In genomic region chr18:70419526-70419925, GRCh38 we compare ENCODE assay signal across 14 cellular contexts.
DNase-seq lines count a peak whose midpoint lies in the region; ATAC-seq and TF ChIP-seq lines count a peak whose summit lies in the region.
"Had no signal": no experiment of that assay in that cellular context is flagged by ENCODE, and none has a peak within 500 bp of the region (broad histone marks: within the 10 kb centered on the region; RNA-seq: fewer than 3 reads in every experiment).

No MANE protein-coding gene starts in this region.

- H3K4me1 ChIP-seq in KMS-11 (ENCODE audit: low read depth, poor library complexity, severe bottlenecking) = peaks cover 43% of the 10 kb centered on the region
- H3K4me1 ChIP-seq in prostate gland (replicated peaks) = no peaks in the 10 kb centered on the region

- DNase-seq in AG09309 (ENCODE audit: low read depth) (peak; percentile 66), astrocyte of the hippocampus (ENCODE audit: low read depth, low spot score) (peak; percentile 66), kidney glomerular epithelial cell (lab: John Stamatoyannopoulos, UW) (peak; percentile 18), CD1c-positive myeloid dendritic cell (ENCODE audit: extremely low spot score) (no peak), prostate gland (ENCODE audit: low spot score) (no peak)
- DNase-seq in activated naive CD4-positive, alpha-beta T cell (lab: John Stamatoyannopoulos, UW) = no peak
- DNase-seq: activated CD4-positive, alpha-beta T cell treated with anti-CD3 and anti-CD28 coated beads, Interleukin-2, amount 50 U/mL, for 1 hour; activated T-cell treated with anti-CD3 and anti-CD28 coated beads, Interleukin-2, amount 50 U/mL, for 72 hours; ovary; thyroid gland had no signal

- H3K27ac ChIP-seq in KMS-11 (peak overlapping the region; percentile 5; the same call in 1 of the 2 replicates), prostate gland (no peak overlapping the region)
- H3K27ac ChIP-seq: adrenal gland, foreskin keratinocyte, ovary, thyroid gland had no signal

- WGBS in prostate gland = 67% methylated on average over 3 of the region's 3 CpGs

- no peaks in the 10 kb centered on the region for H3K79me2 ChIP-seq in KMS-11 (ENCODE audit: insufficient read depth, low read depth)

- H3K9ac ChIP-seq in KMS-11 = no peak overlapping the region

- H3K27me3 ChIP-seq in KMS-11 (ENCODE audit: insufficient read depth, low read depth) = no peaks in the 10 kb centered on the region
- H3K27me3 ChIP-seq in prostate gland (replicated peaks; ENCODE audit: insufficient read depth) = no peaks in the 10 kb centered on the region
- H3K27me3 ChIP-seq: adrenal gland, foreskin keratinocyte, ovary, thyroid gland had no signal

- peak overlapping the region; percentile 49 for H3K4me2 ChIP-seq in KMS-11

- H3K9me3 ChIP-seq in prostate gland = no peaks in the 10 kb centered on the region
- H3K9me3 ChIP-seq: adrenal gland, ovary, thyroid gland had no signal

- H3K36me3 ChIP-seq in KMS-11 (ENCODE audit: insufficient read depth) = no peaks in the 10 kb centered on the region
- no peaks in the 10 kb centered on the region for H3K36me3 ChIP-seq in prostate gland
- H3K36me3 ChIP-seq: adrenal gland, ovary, thyroid gland had no signal

- TF ChIP-seq CTCF in AG09309 (IDR thresholded peaks at IDR 0.05; ENCODE audit: control insufficient read depth, insufficient read depth, low read depth, low read length, missing control alignments) (no peak), KMS-11 (conservative IDR thresholded peaks at IDR 0.05; ENCODE audit: low read depth, low read length) (no peak), prostate gland (IDR thresholded peaks at IDR 0.05) (no peak)

- H2AFZ ChIP-seq in KMS-11 (ENCODE audit: low read depth) = peak overlapping the region; percentile 42; the same call in 1 of the 2 replicates

- no peak for TF ChIP-seq POLR2A in prostate gland (IDR thresholded peaks at IDR 0.05)

- no peak overlapping the region for H3K4me3 ChIP-seq in AG09309 (ENCODE audit: control insufficient read depth, low read depth, low read length)
- H3K4me3 ChIP-seq in KMS-11 (IDR thresholded peaks at IDR 0.05; ENCODE audit: insufficient read depth, low read depth, low read length) = no peak overlapping the region
- H3K4me3 ChIP-seq in prostate gland = no peak overlapping the region
- H3K4me3 ChIP-seq: adrenal gland, ovary, thyroid gland had no signal

- no peaks in the 10 kb centered on the region for H4K20me1 ChIP-seq in KMS-11 (ENCODE audit: insufficient read depth)

- no peak for ATAC-seq in HG03095 (IDR thresholded peaks at IDR 0.05; ENCODE audit: unreplicated experiment)
- ATAC-seq: foreskin keratinocyte had no signal

- intact Hi-C loops in prostate gland (cut with DNase I) = no loop called here

Comparison
In these comparisons a context has a peak if more than half of its experiments do, and no peak if none do; other contexts are left out.
1. DNase-seq: peak in AG09309 (single experiment), astrocyte of the hippocampus (single experiment) and kidney glomerular epithelial cell (single experiment); none in activated naive CD4-positive, alpha-beta T cell (0 of 4), CD1c-positive myeloid dendritic cell (single experiment) and prostate gland (single experiment).